1 cellular context compared by ENCODE assay signal in genomic region chr10:121930729-121931085, GRCh38.
A peak's percentile ranks its signal among the peaks of the same experiment; 100 is the strongest.
TF ChIP-seq lines count a peak whose summit lies in the region.

No MANE protein-coding gene starts in this region.

TF ChIP-seq in A549, 52 proteins besides CTCF, POLR2A, EP300 and RAD21:
- TF ChIP-seq RARB (CRISPR knock-in tag; IDR thresholded peaks at IDR 0.05) (no peak), POLR2AphosphoS2 (conservative IDR thresholded peaks at IDR 0.05; ENCODE audit: low read length) (no peak), HES2 (IDR thresholded peaks at IDR 0.05) (no peak), RCOR1 (IDR thresholded peaks at IDR 0.05; ENCODE audit: low read depth, low read length) (no peak), FOXS1 (CRISPR knock-in tag; IDR thresholded peaks at IDR 0.05) (peak; percentile 89; the same call in 1 of the 2 replicates), BHLHE40 (IDR thresholded peaks at IDR 0.05; ENCODE audit: low read depth, low read length) (no peak), HEYL (CRISPR knock-in tag; IDR thresholded peaks at IDR 0.05) (peak; percentile 93), ZNF302 (CRISPR knock-in tag; IDR thresholded peaks at IDR 0.05) (peak; percentile 90), NR3C1 (IDR thresholded peaks at IDR 0.05) (no peak), RFX5 (IDR thresholded peaks at IDR 0.05) (no peak), RNF2 (IDR thresholded peaks at IDR 0.05; ENCODE audit: borderline replicate concordance, low read depth) (no peak), ZSCAN20 (CRISPR knock-in tag; IDR thresholded peaks at IDR 0.05) (peak; percentile 95), NFE2L2 (conservative IDR thresholded peaks at IDR 0.05; ENCODE audit: low read length) (no peak), CHD2 (IDR thresholded peaks at IDR 0.05; ENCODE audit: low read length, partially characterized antibody) (no peak), KDM5A (IDR thresholded peaks at IDR 0.05) (no peak), CBX8 (IDR thresholded peaks at IDR 0.05) (no peak), MYC (IDR thresholded peaks at IDR 0.05; ENCODE audit: borderline replicate concordance, low read length) (no peak), ESRRA (IDR thresholded peaks at IDR 0.05; ENCODE audit: borderline replicate concordance, low read length) (no peak), PHF8 (IDR thresholded peaks at IDR 0.05; ENCODE audit: borderline replicate concordance, low read depth) (no peak), HOXB13 (CRISPR knock-in tag; IDR thresholded peaks at IDR 0.05; ENCODE audit: low read depth) (peak; percentile 91), HDAC2 (IDR thresholded peaks at IDR 0.05) (no peak), GATA3 (IDR thresholded peaks at IDR 0.05; ENCODE audit: borderline replicate concordance) (no peak), HOXA7 (CRISPR knock-in tag; IDR thresholded peaks at IDR 0.05) (no peak), SREBF2 (IDR thresholded peaks at IDR 0.05) (no peak), TFCP2L1 (CRISPR knock-in tag; IDR thresholded peaks at IDR 0.05) (no peak), JUNB (IDR thresholded peaks at IDR 0.05) (no peak), USF2 (IDR thresholded peaks at IDR 0.05) (no peak), MAFK (IDR thresholded peaks at IDR 0.05; ENCODE audit: partially characterized antibody) (no peak), SMC3 (IDR thresholded peaks at IDR 0.05) (no peak), JUN (IDR thresholded peaks at IDR 0.05) (no peak), PBX3 (IDR thresholded peaks at IDR 0.05) (no peak), ZC3H11A (IDR thresholded peaks at IDR 0.05) (no peak), HMGXB4 (CRISPR knock-in tag; IDR thresholded peaks at IDR 0.05; ENCODE audit: borderline replicate concordance) (no peak), FOSB (CRISPR knock-in tag; IDR thresholded peaks at IDR 0.05) (no peak), EHF (CRISPR knock-in tag; IDR thresholded peaks at IDR 0.05) (peak; percentile 95), TP53 (CRISPR knock-in tag; IDR thresholded peaks at IDR 0.05) (no peak), CHD4 (IDR thresholded peaks at IDR 0.05; ENCODE audit: borderline replicate concordance) (no peak), REST (IDR thresholded peaks at IDR 0.05) (no peak), CEBPB (IDR thresholded peaks at IDR 0.05) (no peak), HOXB5 (CRISPR knock-in tag; IDR thresholded peaks at IDR 0.05) (no peak; the same call in 1 of the 2 replicates), MAZ (IDR thresholded peaks at IDR 0.05; ENCODE audit: borderline replicate concordance, low read depth, low read length) (no peak), NPAS2 (CRISPR knock-in tag; IDR thresholded peaks at IDR 0.05; ENCODE audit: borderline replicate concordance) (no peak)
- TF ChIP-seq, protein P1, sequence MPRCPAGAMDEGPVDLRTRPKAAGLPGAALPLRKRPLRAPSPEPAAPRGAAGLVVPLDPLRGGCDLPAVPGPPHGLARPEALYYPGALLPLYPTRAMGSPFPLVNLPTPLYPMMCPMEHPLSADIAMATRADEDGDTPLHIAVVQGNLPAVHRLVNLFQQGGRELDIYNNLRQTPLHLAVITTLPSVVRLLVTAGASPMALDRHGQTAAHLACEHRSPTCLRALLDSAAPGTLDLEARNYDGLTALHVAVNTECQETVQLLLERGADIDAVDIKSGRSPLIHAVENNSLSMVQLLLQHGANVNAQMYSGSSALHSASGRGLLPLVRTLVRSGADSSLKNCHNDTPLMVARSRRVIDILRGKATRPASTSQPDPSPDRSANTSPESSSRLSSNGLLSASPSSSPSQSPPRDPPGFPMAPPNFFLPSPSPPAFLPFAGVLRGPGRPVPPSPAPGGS (IDR thresholded peaks at IDR 0.05), result no peak
- TF ChIP-seq, protein P2, sequence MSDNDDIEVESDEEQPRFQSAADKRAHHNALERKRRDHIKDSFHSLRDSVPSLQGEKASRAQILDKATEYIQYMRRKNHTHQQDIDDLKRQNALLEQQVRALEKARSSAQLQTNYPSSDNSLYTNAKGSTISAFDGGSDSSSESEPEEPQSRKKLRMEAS (IDR thresholded peaks at IDR 0.05), result no peak
- TF ChIP-seq, protein P3, sequence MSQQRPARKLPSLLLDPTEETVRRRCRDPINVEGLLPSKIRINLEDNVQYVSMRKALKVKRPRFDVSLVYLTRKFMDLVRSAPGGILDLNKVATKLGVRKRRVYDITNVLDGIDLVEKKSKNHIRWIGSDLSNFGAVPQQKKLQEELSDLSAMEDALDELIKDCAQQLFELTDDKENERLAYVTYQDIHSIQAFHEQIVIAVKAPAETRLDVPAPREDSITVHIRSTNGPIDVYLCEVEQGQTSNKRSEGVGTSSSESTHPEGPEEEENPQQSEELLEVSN (IDR thresholded peaks at IDR 0.05; ENCODE audit: borderline replicate concordance, low read depth), result no peak
- TF ChIP-seq, protein P4, sequence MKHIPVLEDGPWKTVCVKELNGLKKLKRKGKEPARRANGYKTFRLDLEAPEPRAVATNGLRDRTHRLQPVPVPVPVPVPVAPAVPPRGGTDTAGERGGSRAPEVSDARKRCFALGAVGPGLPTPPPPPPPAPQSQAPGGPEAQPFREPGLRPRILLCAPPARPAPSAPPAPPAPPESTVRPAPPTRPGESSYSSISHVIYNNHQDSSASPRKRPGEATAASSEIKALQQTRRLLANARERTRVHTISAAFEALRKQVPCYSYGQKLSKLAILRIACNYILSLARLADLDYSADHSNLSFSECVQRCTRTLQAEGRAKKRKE (CRISPR knock-in tag; IDR thresholded peaks at IDR 0.05; ENCODE audit: low read depth), result peak; percentile 66; the same call in 1 of the 2 replicates
